ENCODE assay signal across 8 cellular contexts in the genomic region with DNA sequence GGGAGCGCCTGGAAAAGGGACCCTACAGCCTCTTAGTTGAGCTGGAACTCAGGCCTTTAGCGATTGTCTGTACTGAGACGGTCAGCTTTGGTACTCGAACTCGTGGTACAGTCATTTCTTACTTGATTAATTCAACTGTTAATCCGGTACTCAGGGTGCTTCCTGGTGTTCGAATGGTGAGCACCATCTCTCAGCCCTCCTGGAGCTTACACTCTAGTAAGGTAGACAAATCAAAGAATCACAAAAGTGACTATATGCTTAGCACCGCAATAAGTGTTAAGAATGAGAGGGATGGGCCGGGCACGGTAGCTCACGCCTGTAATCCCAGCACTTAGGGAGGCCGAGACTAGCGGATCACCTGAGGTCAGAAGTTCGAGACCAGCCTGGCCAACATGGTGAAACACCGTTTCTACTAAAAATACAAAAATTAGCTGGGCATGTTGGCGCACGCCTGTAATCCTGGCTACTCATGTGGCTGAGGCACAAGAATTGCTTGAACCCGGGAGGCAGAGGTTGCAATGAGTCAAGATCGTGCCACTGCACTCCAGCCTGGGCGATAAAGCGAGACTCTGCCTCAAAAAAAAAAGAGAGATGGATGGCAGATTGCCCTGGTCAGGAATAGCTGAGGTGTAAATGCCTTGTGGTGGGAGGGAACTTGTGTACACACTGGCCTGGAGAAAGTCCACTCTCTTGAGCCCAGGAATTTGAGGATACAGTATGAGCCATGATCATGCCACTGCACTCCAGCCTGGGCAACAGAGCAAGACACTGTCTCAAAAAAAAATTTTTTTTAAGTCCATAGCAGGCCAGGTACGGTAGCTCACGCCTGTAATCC. TPM values are rescaled to one million over a fixed set of nuclear protein-coding genes. Genes with fewer than 3 reads are reported as not detected.
DNase-seq lines count a peak whose midpoint lies in the region; ATAC-seq, FAIRE-seq and TF ChIP-seq lines count a peak whose summit lies in the region.

No MANE protein-coding gene starts in this region.

- peak overlapping the region in 1 of 2 donors; percentile 53 for H3K27ac ChIP-seq in prostate gland

- intact Hi-C loops in prostate gland (cut with DNase I) = no loop called here

- no peaks in the 10 kb centered on the region for H3K27me3 ChIP-seq in prostate gland (replicated peaks; ENCODE audit: insufficient read depth)

- DNase-seq in RCC 7860 (ENCODE audit: low spot score) (peak; percentile 67), prostate gland (ENCODE audit: low spot score) (no peak), NK-92 (lab: John Stamatoyannopoulos, UW; ENCODE audit: unreplicated experiment) (no peak), 8988T (no peak)

- no peak for FAIRE-seq in RCC 7860 (lab: Jason Lieb, UNC)

- ATAC-seq in GM18867 (IDR thresholded peaks at IDR 0.05; ENCODE audit: unreplicated experiment) = peak; percentile 1
- peak; percentile 1 for ATAC-seq in esophagus mucosa
- ATAC-seq in GM18858 (IDR thresholded peaks at IDR 0.05; ENCODE audit: unreplicated experiment) = no peak
- ATAC-seq in GM21723 (IDR thresholded peaks at IDR 0.05; ENCODE audit: unreplicated experiment) = no peak

- H3K4me1 ChIP-seq in prostate gland (replicated peaks) = no peaks in the 10 kb centered on the region

- no peak for TF ChIP-seq CTCF in prostate gland (IDR thresholded peaks at IDR 0.05)

- 49% methylated on average over 23 of the region's 23 CpGs for WGBS in prostate gland

- H3K9me3 ChIP-seq in prostate gland = no peaks in the 10 kb centered on the region

- H3K4me3 ChIP-seq in prostate gland = peak overlapping the region; percentile 80 to 86

- H3K36me3 ChIP-seq in prostate gland = no peaks in the 10 kb centered on the region

- no peak for TF ChIP-seq POLR2A in prostate gland (IDR thresholded peaks at IDR 0.05)

RNA-seq across cellular contexts. Expression of a gene that starts 1.0 kb away (rescaled TPM):
- total RNA-seq in esophagus mucosa = 24.8 TPM
- 10 to 100 TPM; 28.9 to 58.3 TPM for total RNA-seq in prostate gland

RNA-seq across cellular contexts. Expression of a gene that starts 54.2 kb away (rescaled TPM):
- 125 TPM for total RNA-seq in esophagus mucosa
- 100 to 1,000 TPM; 425 to 612 TPM for total RNA-seq in prostate gland

RNA-seq across cellular contexts. Expression of a gene that starts 55.8 kb away (rescaled TPM):
- 1.7 TPM for total RNA-seq in esophagus mucosa
- total RNA-seq in prostate gland = 1 to 10 TPM; 1.5 to 1.6 TPM

Comparison
In these comparisons a context has a peak if more than half of its experiments do, and no peak if none do; other contexts are left out.
1. ATAC-seq: peak in GM18867 (single experiment) and esophagus mucosa (single experiment); none in GM18858 (single experiment) and GM21723 (single experiment).